In the genomic region with DNA sequence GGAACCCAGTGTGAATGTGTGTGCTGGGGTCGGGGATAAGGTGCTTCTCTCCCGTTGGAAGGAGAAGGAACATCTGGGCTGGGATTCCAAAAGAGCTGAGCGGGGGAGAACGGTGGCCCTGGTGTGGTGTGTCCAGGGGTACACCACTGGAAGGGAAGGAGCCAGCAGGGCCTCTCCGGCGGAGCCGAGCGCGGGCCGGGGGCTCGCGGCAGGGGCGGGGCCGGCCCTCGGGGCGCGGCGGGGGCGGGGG, we compare ENCODE assay signal across 8 cellular contexts. TPM values are rescaled to one million over a fixed set of nuclear protein-coding genes. Genes with fewer than 3 reads are reported as not detected.
DNase-seq lines count a peak whose midpoint lies in the region; ATAC-seq and TF ChIP-seq lines count a peak whose summit lies in the region.

No MANE protein-coding gene starts in this region.

- DNase-seq in GM12865 (ENCODE audit: low read depth) (no peak), OCI-LY7 (ENCODE audit: low spot score) (no peak), endothelial cell (ENCODE audit: low spot score) (no peak), mucosa of descending colon (no peak), iPS-NIHi11 (ENCODE audit: low spot score) (no peak), epidermal melanocyte (ENCODE audit: insufficient read length, low spot score) (no peak)

- no TSS peak for BruUV-seq in OCI-LY7 (replicated peaks; lab: Mats Ljungman, UMichigan)

- POLR2A ChIA-PET in OCI-LY7 (lab: Charles Lee), result interaction anchor here (2.0 kb wide), 1 partner anchor 12 kb away, joined by 8 read pairs; no protein-coding TSS in a partner anchor

- peak overlapping the region; percentile 5 for H3K9ac ChIP-seq in rectal smooth muscle tissue (ENCODE audit: low read length)

- CTCF ChIA-PET in OCI-LY7 (lab: Charles Lee; ENCODE audit: unreplicated experiment), result interaction anchor here (0.6 kb wide), 1 partner anchor 1943 kb away, joined by 3 read pairs; no protein-coding TSS in a partner anchor

- H3K4me3 ChIP-seq in GM12865 (ENCODE audit: low read depth, low read length), result peak overlapping the region; percentile 35
- peak overlapping the region; percentile 93 for H3K4me3 ChIP-seq in OCI-LY7 (ENCODE audit: low read depth, low read length, poor library complexity, severe bottlenecking)
- H3K4me3 ChIP-seq in rectal smooth muscle tissue (ENCODE audit: low read length), result peak overlapping the region; percentile 63
- no peak overlapping the region for H3K4me3 ChIP-seq in mucosa of descending colon

- H4K20me1 ChIP-seq in OCI-LY7 (ENCODE audit: insufficient read depth, low read length), result no peaks in the 10 kb centered on the region

- peaks cover 38% of the 10 kb centered on the region for H3K4me1 ChIP-seq in OCI-LY7 (ENCODE audit: insufficient read depth, low read length, poor library complexity, severe bottlenecking)
- no peaks in the 10 kb centered on the region for H3K4me1 ChIP-seq in rectal smooth muscle tissue (ENCODE audit: control insufficient read depth, insufficient read depth, low read length)
- peaks cover 17% of the 10 kb centered on the region for H3K4me1 ChIP-seq in mucosa of descending colon (ENCODE audit: low read depth)

- H3K9me3 ChIP-seq in OCI-LY7 (ENCODE audit: low read length) (no peaks in the 10 kb centered on the region), mucosa of descending colon (no peaks in the 10 kb centered on the region)

- intact Hi-C loops in OCI-LY7 (cut with micrococcal nuclease; ENCODE audit: unreplicated experiment) (no loop called here), mucosa of descending colon (cut with DNase I, micrococcal nuclease) (no loop called here)

- no peak for ATAC-seq in mucosa of descending colon
- no peak for ATAC-seq in GM18867 (IDR thresholded peaks at IDR 0.05; ENCODE audit: unreplicated experiment)

- no peaks in the 10 kb centered on the region for H3K27me3 ChIP-seq in rectal smooth muscle tissue (ENCODE audit: control insufficient read depth, insufficient read depth, low read length)

- TF ChIP-seq CTCF in GM12865 (IDR thresholded peaks at IDR 0.05; ENCODE audit: insufficient read depth, low read depth, low read length, missing control alignments) (no peak), OCI-LY7 (conservative IDR thresholded peaks at IDR 0.05; ENCODE audit: low read length) (no peak), endothelial cell (IDR thresholded peaks at IDR 0.05; ENCODE audit: unreplicated experiment) (no peak), mucosa of descending colon (IDR thresholded peaks at IDR 0.05) (no peak)

- peaks cover 6% of the 10 kb centered on the region; the same call in 1 of the 2 replicates for H3K79me2 ChIP-seq in OCI-LY7 (ENCODE audit: insufficient read depth, low read depth, low read length)

- peak overlapping the region; percentile 87 for H3K4me3 Mint-ChIP-seq in endothelial cell (ENCODE audit: unreplicated experiment)

- peak overlapping the region; percentile 89 for H3K4me2 ChIP-seq in OCI-LY7 (ENCODE audit: low read length)

- peaks cover 27% of the 10 kb centered on the region for H3K4me1 Mint-ChIP-seq in endothelial cell (ENCODE audit: unreplicated experiment)

- H3K9me3 Mint-ChIP-seq in endothelial cell (ENCODE audit: unreplicated experiment), result no peaks in the 10 kb centered on the region

- H3K36me3 ChIP-seq in OCI-LY7 (ENCODE audit: insufficient read depth, low read length) (no peaks in the 10 kb centered on the region), rectal smooth muscle tissue (ENCODE audit: control insufficient read depth, insufficient read depth, low read length) (no peaks in the 10 kb centered on the region), mucosa of descending colon (ENCODE audit: low read depth) (no peaks in the 10 kb centered on the region)

- H3K27ac ChIP-seq in OCI-LY7 (ENCODE audit: low read depth, low read length, poor library complexity, severe bottlenecking), result no peak overlapping the region
- H3K27ac ChIP-seq in rectal smooth muscle tissue (ENCODE audit: low read depth, low read length), result no peak overlapping the region

- H3K27ac Mint-ChIP-seq in endothelial cell (ENCODE audit: unreplicated experiment), result peak overlapping the region; percentile 73

- peaks cover 3% of the 10 kb centered on the region for H3K36me3 Mint-ChIP-seq in endothelial cell (ENCODE audit: low read depth, unreplicated experiment)

- no peaks in the 10 kb centered on the region for H3K9me2 ChIP-seq in OCI-LY7 (ENCODE audit: insufficient read depth, low read length)

- peak overlapping the region; percentile 87 for H2AFZ ChIP-seq in OCI-LY7 (ENCODE audit: low read length)

- H3K27me3 Mint-ChIP-seq in endothelial cell (ENCODE audit: unreplicated experiment), result peaks cover 8% of the 10 kb centered on the region

RNA-seq across cellular contexts. Expression of gene RPS6KA1, which starts 0.2 kb away (rescaled TPM):
- total RNA-seq in OCI-LY7 (2014; rRNA removed; shearing (Covaris generic)), result 54.1 and 72.2 TPM in 2 replicates
- total RNA-seq in OCI-LY7 (2022), result 83.3 and 91.0 TPM in 2 replicates
- 25.3 TPM for total RNA-seq in endothelial cell (ENCODE audit: unreplicated experiment)
- total RNA-seq in mucosa of descending colon, result 100 to 1,000 TPM in 2 of 3 donors, 10 to 100 TPM in 1; 81.4 to 183 (median 146) TPM

RNA-seq across cellular contexts. Expression of gene HMGN2, which starts 57.1 kb away (rescaled TPM):
- total RNA-seq in OCI-LY7 (2014; rRNA removed; shearing (Covaris generic)), result 649 and 817 TPM in 2 replicates
- total RNA-seq in OCI-LY7 (2022) (990 and 1,017 TPM in 2 replicates), endothelial cell (ENCODE audit: unreplicated experiment) (171 TPM), mucosa of descending colon (100 to 1,000 TPM; 186 to 463 (median 271) TPM)
